In the genomic region with DNA sequence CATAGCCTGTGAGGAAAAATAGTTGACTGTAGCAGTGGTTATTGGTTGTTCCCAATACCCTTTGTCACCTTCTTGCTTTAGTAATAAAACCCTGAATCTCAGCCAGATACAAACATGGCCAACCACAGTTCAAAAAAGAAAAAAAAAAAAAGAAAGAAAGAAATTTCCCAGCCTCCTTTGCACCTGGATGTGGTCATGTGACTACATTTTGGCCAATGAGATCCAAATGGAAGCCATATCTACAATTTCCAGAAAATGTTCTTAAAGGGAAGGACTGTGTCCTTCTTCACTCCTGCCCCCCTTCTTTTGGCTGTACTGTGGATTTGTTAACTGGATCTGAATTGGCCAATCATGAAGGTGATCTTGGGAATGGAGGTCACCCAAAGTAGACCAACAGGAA, we compare ENCODE assay signal across 7 cellular contexts.
"Had no signal": no experiment of that assay in that cellular context is flagged by ENCODE, and none has a peak within 500 bp of the region (broad histone marks: within the 10 kb centered on the region; RNA-seq: fewer than 3 reads in every experiment).

No MANE protein-coding gene starts in this region.

- ATAC-seq: GM23338 had no signal

- FAIRE-seq: H1, H54, HTR-8/SVneo had no signal

- H2AFZ ChIP-seq: GM23338 had no signal

- H3K4me3 ChIP-seq: GM23338 had no signal

- H3K4me2 ChIP-seq: GM23338 had no signal

- DNase-seq: H9, HCEC 1CT, KBM-7 had no signal
